Comparison of ENCODE assay signal across 8 cellular contexts in the genomic region with DNA sequence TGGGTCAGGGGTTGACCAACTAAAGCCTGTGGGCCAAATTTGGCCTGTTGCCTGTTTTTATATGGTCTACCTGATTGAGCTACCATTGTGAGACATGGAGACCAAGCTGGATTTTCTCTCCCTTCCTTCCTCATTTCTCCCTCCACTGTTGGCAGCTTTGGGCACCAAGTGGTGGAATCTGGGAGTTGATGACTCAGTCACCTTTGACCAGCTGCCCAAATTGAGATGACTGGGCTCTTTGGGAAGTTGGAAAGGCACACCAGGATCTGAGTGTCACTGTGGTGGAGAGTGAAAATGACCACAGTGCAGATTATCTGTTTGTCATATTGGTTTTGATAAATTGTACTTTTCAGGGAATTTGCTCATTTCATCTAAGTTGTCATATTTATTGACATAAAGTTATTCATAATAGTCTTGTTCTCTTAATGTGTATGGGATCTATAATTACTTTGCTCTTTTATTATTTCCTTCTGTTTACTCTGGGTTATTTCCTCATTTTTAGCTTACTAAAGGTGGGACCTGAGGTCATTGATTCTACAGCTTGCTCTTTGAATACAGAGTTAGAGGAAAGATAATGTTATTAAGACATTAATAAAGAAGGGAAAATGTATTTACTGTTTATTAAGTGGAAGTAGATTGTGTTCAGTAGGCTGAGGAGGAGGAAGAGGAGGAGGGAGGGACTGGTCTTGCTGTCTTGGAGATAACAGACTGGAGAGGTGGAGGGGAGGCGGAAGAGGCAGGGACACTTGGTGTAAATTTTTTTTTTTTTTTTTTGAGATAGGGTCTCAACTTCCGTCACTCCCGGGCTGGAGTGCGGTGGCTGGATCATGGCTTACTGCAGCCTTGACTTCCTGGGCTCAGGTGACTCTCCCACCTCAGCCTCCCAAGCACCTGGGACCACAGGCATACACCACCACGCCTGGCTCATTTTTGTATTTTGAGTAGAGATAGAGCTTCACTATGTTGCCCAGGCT. TPM values are rescaled to one million over a fixed set of nuclear protein-coding genes. Genes with fewer than 3 reads are reported as not detected.
A peak's percentile ranks its signal among the peaks of the same experiment; 100 is the strongest.
DNase-seq lines count a peak whose midpoint lies in the region; ATAC-seq, FAIRE-seq and TF ChIP-seq lines count a peak whose summit lies in the region.
"Had no signal": no experiment of that assay in that cellular context is flagged by ENCODE, and none has a peak within 500 bp of the region (broad histone marks: within the 10 kb centered on the region; RNA-seq: fewer than 3 reads in every experiment).

No MANE protein-coding gene starts in this region.

- TF ChIP-seq CTCF in foreskin fibroblast (IDR thresholded peaks at IDR 0.05; ENCODE audit: low read depth, low read length), result no peak

- POLR2A ChIA-PET in T-cell (lab: Charles Lee), result no interaction called here

- CTCF ChIA-PET in T-cell (lab: Charles Lee), result interaction anchor here (0.7 to 0.9 kb wide), 2 partner anchors 8 to 29 kb away, joined by 3 to 6 read pairs; no protein-coding TSS in a partner anchor

- no peak overlapping the region for H3K4me3 ChIP-seq in foreskin fibroblast (ENCODE audit: low read depth in 1 of 2, low read length in 2 of 2)
- no peak overlapping the region for H3K4me3 ChIP-seq in small intestine (ENCODE audit: low read depth in 1 of 2, low read length in 2 of 2)
- H3K4me3 ChIP-seq: tibial nerve had no signal

- H3K36me3 ChIP-seq in small intestine (ENCODE audit: control insufficient read depth in 2 of 2, insufficient read depth in 2 of 2, low read length in 2 of 2), result peaks cover 0 to 2% of the 10 kb centered on the region in 2 donors

- peak overlapping the region; percentile 4 to 58 for H3K27ac ChIP-seq in small intestine (ENCODE audit: low read depth in 1 of 2, low read length in 1 of 2)

- FAIRE-seq in H54 (lab: Jason Lieb, UNC), result peak; percentile 99
- no peak for FAIRE-seq in small intestine (lab: Jason Lieb, UNC)

- DNase-seq in H54 (ENCODE audit: insufficient read length, low spot score) (peak; percentile 52), SW480 (ENCODE audit: low spot score) (peak; percentile 36), foreskin fibroblast (peak; percentile 72 to 87), small intestine (peak; percentile 64), T-cell (no peak), NCI-H2107 (lab: John Stamatoyannopoulos, UW) (no peak)

- peaks cover 12 to 23% of the 10 kb centered on the region in 2 donors for H3K4me1 ChIP-seq in small intestine (ENCODE audit: control insufficient read depth in 2 of 2, insufficient read depth in 1 of 2, low read depth in 1 of 2, low read length in 1 of 2)

- H3K4me1 Mint-ChIP-seq in T-cell, result peaks cover 84 to 87% (median 87%) of the 10 kb centered on the region in 3 donors

- H3K36me3 Mint-ChIP-seq in T-cell, result peaks cover 11% of the 10 kb centered on the region

- WGBS in small intestine, 3 donors, result 91 to 98% (median 94%) methylated on average over 5 of the region's 5 CpGs

- no peaks in the 10 kb centered on the region for H3K27me3 ChIP-seq in small intestine (ENCODE audit: control insufficient read depth in 2 of 2, insufficient read depth in 2 of 2, low read length in 2 of 2)
- H3K27me3 ChIP-seq: tibial nerve had no signal

- no peak for ATAC-seq in T-cell (replicated peaks in 1 of 4)
- no peak for ATAC-seq in GM18505 (IDR thresholded peaks at IDR 0.05; ENCODE audit: unreplicated experiment)

- no peak overlapping the region for H3K27ac Mint-ChIP-seq in T-cell

- H3K9me3 ChIP-seq in small intestine (ENCODE audit: control insufficient read depth, low read depth), result no peaks in the 10 kb centered on the region
- H3K9me3 ChIP-seq: tibial nerve had no signal

- TF ChIP-seq POLR2A in H54 (IDR thresholded peaks at IDR 0.05; ENCODE audit: low read depth, low read length), result no peak
- no peak for TF ChIP-seq POLR2A in GM18505 (IDR thresholded peaks at IDR 0.05; ENCODE audit: borderline replicate concordance, extremely low read depth, insufficient read depth, insufficient read length)

- no peaks in the 10 kb centered on the region for H3K9me3 Mint-ChIP-seq in T-cell

- no peaks in the 10 kb centered on the region for H3K27me3 Mint-ChIP-seq in T-cell

- H3K4me3 Mint-ChIP-seq in T-cell, result peak overlapping the region in 1 of 3 donors; percentile 36

RNA-seq across cellular contexts. Expression of gene AGFG1, which starts 31.8 kb away (rescaled TPM):
- polyA plus RNA-seq in small intestine, result 10 to 100 TPM; 45.3 to 59.4 (median 58.4) TPM
- total RNA-seq in T-cell, result 10 to 100 TPM; 48.6 to 61.4 (median 53.1) TPM

Comparison
In these comparisons a context has a peak if more than half of its experiments do, and no peak if none do; other contexts are left out.
1. DNase-seq: peak in H54 (single experiment), SW480 (single experiment), foreskin fibroblast (2 of 2) and small intestine (single experiment); none in T-cell (0 of 34) and NCI-H2107 (single experiment).